1 cellular context compared by ENCODE assay signal in the genomic region with DNA sequence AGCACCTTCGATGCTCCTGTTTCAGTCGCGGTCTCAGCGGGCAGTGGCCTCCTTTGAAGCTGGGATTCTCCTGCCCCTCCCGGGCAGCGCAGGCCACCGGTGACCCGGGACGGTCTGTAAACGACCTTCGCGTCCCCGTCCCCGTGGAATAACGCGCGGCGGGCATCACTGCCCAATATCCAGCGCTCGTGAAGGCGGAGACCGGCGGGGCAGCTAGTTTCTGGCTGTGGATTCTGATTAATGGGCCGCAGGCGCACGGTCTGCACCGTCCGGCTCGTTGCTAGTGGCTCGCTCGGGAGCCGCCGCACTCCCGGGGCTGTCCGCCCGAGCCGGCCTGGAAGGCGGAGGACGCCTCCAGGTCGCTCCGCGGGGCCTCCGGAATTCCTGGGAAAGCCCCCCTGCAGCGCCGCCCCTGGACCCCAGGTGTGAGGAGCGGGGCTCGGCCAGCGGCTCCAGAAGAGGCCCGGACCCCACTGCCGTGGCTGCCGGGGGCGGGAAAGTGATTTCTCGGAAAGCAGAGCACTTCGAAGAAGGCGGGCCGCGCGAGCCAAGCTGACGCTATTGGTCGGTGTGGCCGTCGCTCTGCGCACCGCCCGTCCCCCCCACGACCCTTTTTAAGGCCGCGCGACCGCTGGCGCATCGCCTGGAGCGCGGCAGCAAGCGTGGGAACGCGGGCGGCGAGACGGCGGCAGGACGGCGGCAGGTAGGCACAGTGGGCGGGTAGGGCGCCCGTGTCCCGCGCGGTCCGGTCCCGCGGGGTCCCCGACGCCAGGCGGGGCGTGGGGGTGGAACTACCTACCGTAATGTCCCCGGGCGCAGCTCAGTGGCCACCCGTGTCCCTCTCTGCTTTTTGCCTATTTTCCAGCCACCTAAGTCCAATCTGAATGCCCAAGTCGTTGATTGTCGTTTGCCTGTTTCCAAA.
A peak's percentile ranks its signal among the peaks of the same experiment; 100 is the strongest.
TF ChIP-seq lines count a peak whose summit lies in the region.

A gene with protein sequence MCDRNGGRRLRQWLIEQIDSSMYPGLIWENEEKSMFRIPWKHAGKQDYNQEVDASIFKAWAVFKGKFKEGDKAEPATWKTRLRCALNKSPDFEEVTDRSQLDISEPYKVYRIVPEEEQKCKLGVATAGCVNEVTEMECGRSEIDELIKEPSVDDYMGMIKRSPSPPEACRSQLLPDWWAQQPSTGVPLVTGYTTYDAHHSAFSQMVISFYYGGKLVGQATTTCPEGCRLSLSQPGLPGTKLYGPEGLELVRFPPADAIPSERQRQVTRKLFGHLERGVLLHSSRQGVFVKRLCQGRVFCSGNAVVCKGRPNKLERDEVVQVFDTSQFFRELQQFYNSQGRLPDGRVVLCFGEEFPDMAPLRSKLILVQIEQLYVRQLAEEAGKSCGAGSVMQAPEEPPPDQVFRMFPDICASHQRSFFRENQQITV (plus strand): TSS at position 642 of the 922 bp plus-strand sequence. CDS start 3,854 bp downstream, outside the sequence.

TF ChIP-seq in HepG2, 621 proteins besides CTCF, POLR2A, EP300 and RAD21:
- TF ChIP-seq, protein P1, sequence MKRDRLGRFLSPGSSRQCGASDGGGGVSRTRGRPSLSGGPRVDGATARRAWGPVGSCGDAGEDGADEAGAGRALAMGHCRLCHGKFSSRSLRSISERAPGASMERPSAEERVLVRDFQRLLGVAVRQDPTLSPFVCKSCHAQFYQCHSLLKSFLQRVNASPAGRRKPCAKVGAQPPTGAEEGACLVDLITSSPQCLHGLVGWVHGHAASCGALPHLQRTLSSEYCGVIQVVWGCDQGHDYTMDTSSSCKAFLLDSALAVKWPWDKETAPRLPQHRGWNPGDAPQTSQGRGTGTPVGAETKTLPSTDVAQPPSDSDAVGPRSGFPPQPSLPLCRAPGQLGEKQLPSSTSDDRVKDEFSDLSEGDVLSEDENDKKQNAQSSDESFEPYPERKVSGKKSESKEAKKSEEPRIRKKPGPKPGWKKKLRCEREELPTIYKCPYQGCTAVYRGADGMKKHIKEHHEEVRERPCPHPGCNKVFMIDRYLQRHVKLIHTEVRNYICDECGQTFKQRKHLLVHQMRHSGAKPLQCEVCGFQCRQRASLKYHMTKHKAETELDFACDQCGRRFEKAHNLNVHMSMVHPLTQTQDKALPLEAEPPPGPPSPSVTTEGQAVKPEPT (CRISPR knock-in tag; IDR thresholded peaks at IDR 0.05; ENCODE audit: low read depth), result peak; percentile 40; the same call in 1 of the 2 replicates
- TF ChIP-seq ZNF777 (CRISPR knock-in tag; IDR thresholded peaks at IDR 0.05) (peak; percentile 26; the same call in 1 of the 2 replicates), NFYB (CRISPR knock-in tag; IDR thresholded peaks at IDR 0.05) (peak; percentile 79), DNMT1 (CRISPR knock-in tag; IDR thresholded peaks at IDR 0.05) (0 out of 2 replicates have a peak, but pooled peaks have one; percentile 36), RNF2 (conservative IDR thresholded peaks at IDR 0.05; ENCODE audit: low read depth) (0 out of 2 replicates have a peak, but pooled peaks have one; percentile 21), NFYC (CRISPR knock-in tag; IDR thresholded peaks at IDR 0.05) (peak; percentile 59), HNRNPLL (IDR thresholded peaks at IDR 0.05; ENCODE audit: low read depth, low read length, poor library complexity, severe bottlenecking) (peak; percentile 43), MTA1 (CRISPR knock-in tag; IDR thresholded peaks at IDR 0.05; ENCODE audit: borderline replicate concordance) (peak; percentile 76; the same call in 1 of the 2 replicates), AGO1 (IDR thresholded peaks at IDR 0.05; ENCODE audit: low read depth, low read length, poor library complexity, severe bottlenecking) (peak; percentile 36), ZNF782 (CRISPR knock-in tag; IDR thresholded peaks at IDR 0.05; ENCODE audit: borderline replicate concordance) (peak; percentile 49; the same call in 1 of the 2 replicates), GABPB1 (CRISPR knock-in tag; IDR thresholded peaks at IDR 0.05) (peak; percentile 31; the same call in 1 of the 2 replicates), ZNF556 (CRISPR knock-in tag; IDR thresholded peaks at IDR 0.05; ENCODE audit: borderline replicate concordance) (no peak), SP2 (CRISPR knock-in tag; IDR thresholded peaks at IDR 0.05) (peak; percentile 77), ZNF891 (CRISPR knock-in tag; IDR thresholded peaks at IDR 0.05) (0 out of 2 replicates have a peak, but pooled peaks have one; percentile 58), ZNF543 (CRISPR knock-in tag; IDR thresholded peaks at IDR 0.05) (0 out of 2 replicates have a peak, but pooled peaks have one; percentile 39), GLI4 (CRISPR knock-in tag; IDR thresholded peaks at IDR 0.05; ENCODE audit: borderline replicate concordance) (no peak), ZFP36 (IDR thresholded peaks at IDR 0.05; ENCODE audit: borderline replicate concordance, low read depth, low read length, partially characterized antibody) (peak; percentile 34), KDM5B (CRISPR knock-in tag; IDR thresholded peaks at IDR 0.05; ENCODE audit: borderline replicate concordance) (peak; percentile 45; the same call in 1 of the 2 replicates), NFIC (IDR thresholded peaks at IDR 0.05; ENCODE audit: low read length) (no peak), CBX2 (IDR thresholded peaks at IDR 0.05; ENCODE audit: low read depth, low read length) (no peak; the same call in 1 of the 2 replicates), CBX2 (CRISPR knock-in tag; IDR thresholded peaks at IDR 0.05; ENCODE audit: low read depth) (0 out of 2 replicates have a peak, but pooled peaks have one; percentile 42), ZNF547 (CRISPR knock-in tag; IDR thresholded peaks at IDR 0.05) (no peak), MYC (CRISPR knock-in tag; IDR thresholded peaks at IDR 0.05; ENCODE audit: borderline replicate concordance) (0 out of 2 replicates have a peak, but pooled peaks have one; percentile 12), TCF7L2 (IDR thresholded peaks at IDR 0.05; ENCODE audit: low read depth, low read length) (no peak), MTF2 (CRISPR knock-in tag; IDR thresholded peaks at IDR 0.05; ENCODE audit: borderline replicate concordance) (peak; percentile 17; the same call in 1 of the 2 replicates), ESRRA (CRISPR knock-in tag; IDR thresholded peaks at IDR 0.05; ENCODE audit: low read depth) (0 out of 2 replicates have a peak, but pooled peaks have one; percentile 26), EZH2 (conservative IDR thresholded peaks at IDR 0.05; ENCODE audit: low read depth, low read length) (peak; percentile 97), ZNF263 (CRISPR knock-in tag; IDR thresholded peaks at IDR 0.05) (no peak), REPIN1 (CRISPR knock-in tag; IDR thresholded peaks at IDR 0.05; ENCODE audit: borderline replicate concordance, low read depth) (no peak), ZFX (CRISPR knock-in tag; IDR thresholded peaks at IDR 0.05; ENCODE audit: low read depth) (peak; percentile 32; the same call in 1 of the 2 replicates)
- TF ChIP-seq, protein P2, sequence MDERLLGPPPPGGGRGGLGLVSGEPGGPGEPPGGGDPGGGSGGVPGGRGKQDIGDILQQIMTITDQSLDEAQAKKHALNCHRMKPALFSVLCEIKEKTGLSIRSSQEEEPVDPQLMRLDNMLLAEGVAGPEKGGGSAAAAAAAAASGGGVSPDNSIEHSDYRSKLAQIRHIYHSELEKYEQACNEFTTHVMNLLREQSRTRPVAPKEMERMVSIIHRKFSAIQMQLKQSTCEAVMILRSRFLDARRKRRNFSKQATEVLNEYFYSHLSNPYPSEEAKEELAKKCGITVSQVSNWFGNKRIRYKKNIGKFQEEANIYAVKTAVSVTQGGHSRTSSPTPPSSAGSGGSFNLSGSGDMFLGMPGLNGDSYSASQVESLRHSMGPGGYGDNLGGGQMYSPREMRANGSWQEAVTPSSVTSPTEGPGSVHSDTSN (CRISPR knock-in tag; IDR thresholded peaks at IDR 0.05), result peak; percentile 57; the same call in 1 of the 2 replicates
- TF ChIP-seq, protein P3, sequence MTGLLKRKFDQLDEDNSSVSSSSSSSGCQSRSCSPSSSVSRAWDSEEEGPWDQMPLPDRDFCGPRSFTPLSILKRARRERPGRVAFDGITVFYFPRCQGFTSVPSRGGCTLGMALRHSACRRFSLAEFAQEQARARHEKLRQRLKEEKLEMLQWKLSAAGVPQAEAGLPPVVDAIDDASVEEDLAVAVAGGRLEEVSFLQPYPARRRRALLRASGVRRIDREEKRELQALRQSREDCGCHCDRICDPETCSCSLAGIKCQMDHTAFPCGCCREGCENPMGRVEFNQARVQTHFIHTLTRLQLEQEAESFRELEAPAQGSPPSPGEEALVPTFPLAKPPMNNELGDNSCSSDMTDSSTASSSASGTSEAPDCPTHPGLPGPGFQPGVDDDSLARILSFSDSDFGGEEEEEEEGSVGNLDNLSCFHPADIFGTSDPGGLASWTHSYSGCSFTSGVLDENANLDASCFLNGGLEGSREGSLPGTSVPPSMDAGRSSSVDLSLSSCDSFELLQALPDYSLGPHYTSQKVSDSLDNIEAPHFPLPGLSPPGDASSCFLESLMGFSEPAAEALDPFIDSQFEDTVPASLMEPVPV (CRISPR knock-in tag; IDR thresholded peaks at IDR 0.05), result no peak
- TF ChIP-seq, protein P4, sequence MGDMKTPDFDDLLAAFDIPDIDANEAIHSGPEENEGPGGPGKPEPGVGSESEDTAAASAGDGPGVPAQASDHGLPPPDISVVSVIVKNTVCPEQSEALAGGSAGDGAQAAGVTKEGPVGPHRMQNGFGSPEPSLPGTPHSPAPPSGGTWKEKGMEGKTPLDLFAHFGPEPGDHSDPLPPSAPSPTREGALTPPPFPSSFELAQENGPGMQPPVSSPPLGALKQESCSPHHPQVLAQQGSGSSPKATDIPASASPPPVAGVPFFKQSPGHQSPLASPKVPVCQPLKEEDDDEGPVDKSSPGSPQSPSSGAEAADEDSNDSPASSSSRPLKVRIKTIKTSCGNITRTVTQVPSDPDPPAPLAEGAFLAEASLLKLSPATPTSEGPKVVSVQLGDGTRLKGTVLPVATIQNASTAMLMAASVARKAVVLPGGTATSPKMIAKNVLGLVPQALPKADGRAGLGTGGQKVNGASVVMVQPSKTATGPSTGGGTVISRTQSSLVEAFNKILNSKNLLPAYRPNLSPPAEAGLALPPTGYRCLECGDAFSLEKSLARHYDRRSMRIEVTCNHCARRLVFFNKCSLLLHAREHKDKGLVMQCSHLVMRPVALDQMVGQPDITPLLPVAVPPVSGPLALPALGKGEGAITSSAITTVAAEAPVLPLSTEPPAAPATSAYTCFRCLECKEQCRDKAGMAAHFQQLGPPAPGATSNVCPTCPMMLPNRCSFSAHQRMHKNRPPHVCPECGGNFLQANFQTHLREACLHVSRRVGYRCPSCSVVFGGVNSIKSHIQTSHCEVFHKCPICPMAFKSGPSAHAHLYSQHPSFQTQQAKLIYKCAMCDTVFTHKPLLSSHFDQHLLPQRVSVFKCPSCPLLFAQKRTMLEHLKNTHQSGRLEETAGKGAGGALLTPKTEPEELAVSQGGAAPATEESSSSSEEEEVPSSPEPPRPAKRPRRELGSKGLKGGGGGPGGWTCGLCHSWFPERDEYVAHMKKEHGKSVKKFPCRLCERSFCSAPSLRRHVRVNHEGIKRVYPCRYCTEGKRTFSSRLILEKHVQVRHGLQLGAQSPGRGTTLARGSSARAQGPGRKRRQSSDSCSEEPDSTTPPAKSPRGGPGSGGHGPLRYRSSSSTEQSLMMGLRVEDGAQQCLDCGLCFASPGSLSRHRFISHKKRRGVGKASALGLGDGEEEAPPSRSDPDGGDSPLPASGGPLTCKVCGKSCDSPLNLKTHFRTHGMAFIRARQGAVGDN (CRISPR knock-in tag; IDR thresholded peaks at IDR 0.05), result peak; percentile 41
- TF ChIP-seq, protein P5, sequence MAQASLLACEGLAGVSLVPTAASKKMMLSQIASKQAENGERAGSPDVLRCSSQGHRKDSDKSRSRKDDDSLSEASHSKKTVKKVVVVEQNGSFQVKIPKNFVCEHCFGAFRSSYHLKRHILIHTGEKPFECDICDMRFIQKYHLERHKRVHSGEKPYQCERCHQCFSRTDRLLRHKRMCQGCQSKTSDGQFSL (CRISPR knock-in tag; IDR thresholded peaks at IDR 0.05), result 0 out of 2 replicates have a peak, but pooled peaks have one; percentile 53
- TF ChIP-seq, protein P6, sequence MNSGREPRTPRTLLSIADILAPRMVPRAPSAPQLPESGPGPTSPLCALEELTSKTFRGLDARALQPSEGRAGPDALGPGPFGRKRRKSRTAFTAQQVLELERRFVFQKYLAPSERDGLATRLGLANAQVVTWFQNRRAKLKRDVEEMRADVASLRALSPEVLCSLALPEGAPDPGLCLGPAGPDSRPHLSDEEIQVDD (CRISPR knock-in tag; IDR thresholded peaks at IDR 0.05; ENCODE audit: borderline replicate concordance), result no peak
- TF ChIP-seq, protein P7, sequence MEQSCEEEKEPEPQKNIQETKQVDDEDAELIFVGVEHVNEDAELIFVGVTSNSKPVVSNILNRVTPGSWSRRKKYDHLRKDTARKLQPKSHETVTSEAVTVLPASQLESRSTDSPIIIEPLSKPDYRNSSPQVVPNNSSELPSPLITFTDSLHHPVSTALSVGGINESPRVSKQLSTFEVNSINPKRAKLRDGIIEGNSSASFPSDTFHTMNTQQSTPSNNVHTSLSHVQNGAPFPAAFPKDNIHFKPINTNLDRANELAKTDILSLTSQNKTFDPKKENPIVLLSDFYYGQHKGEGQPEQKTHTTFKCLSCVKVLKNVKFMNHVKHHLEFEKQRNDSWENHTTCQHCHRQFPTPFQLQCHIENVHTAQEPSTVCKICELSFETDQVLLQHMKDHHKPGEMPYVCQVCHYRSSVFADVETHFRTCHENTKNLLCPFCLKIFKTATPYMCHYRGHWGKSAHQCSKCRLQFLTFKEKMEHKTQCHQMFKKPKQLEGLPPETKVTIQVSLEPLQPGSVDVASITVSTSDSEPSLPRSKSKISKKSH (CRISPR knock-in tag; IDR thresholded peaks at IDR 0.05; ENCODE audit: borderline replicate concordance), result no peak; the same call in 1 of the 2 replicates
- TF ChIP-seq, protein P8, sequence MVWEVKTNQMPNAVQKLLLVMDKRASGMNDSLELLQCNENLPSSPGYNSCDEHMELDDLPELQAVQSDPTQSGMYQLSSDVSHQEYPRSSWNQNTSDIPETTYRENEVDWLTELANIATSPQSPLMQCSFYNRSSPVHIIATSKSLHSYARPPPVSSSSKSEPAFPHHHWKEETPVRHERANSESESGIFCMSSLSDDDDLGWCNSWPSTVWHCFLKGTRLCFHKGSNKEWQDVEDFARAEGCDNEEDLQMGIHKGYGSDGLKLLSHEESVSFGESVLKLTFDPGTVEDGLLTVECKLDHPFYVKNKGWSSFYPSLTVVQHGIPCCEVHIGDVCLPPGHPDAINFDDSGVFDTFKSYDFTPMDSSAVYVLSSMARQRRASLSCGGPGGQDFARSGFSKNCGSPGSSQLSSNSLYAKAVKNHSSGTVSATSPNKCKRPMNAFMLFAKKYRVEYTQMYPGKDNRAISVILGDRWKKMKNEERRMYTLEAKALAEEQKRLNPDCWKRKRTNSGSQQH (CRISPR knock-in tag; IDR thresholded peaks at IDR 0.05; ENCODE audit: low read depth), result no peak
- TF ChIP-seq, protein P9, sequence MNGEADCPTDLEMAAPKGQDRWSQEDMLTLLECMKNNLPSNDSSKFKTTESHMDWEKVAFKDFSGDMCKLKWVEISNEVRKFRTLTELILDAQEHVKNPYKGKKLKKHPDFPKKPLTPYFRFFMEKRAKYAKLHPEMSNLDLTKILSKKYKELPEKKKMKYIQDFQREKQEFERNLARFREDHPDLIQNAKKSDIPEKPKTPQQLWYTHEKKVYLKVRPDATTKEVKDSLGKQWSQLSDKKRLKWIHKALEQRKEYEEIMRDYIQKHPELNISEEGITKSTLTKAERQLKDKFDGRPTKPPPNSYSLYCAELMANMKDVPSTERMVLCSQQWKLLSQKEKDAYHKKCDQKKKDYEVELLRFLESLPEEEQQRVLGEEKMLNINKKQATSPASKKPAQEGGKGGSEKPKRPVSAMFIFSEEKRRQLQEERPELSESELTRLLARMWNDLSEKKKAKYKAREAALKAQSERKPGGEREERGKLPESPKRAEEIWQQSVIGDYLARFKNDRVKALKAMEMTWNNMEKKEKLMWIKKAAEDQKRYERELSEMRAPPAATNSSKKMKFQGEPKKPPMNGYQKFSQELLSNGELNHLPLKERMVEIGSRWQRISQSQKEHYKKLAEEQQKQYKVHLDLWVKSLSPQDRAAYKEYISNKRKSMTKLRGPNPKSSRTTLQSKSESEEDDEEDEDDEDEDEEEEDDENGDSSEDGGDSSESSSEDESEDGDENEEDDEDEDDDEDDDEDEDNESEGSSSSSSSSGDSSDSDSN (CRISPR knock-in tag; IDR thresholded peaks at IDR 0.05), result peak; percentile 54; the same call in 1 of the 2 replicates
